ENCODE assay signal across 19 cellular contexts in genomic region chr18:76006151-76006550, GRCh38.
DNase-seq lines count a peak whose midpoint lies in the region; ATAC-seq, FAIRE-seq and TF ChIP-seq lines count a peak whose summit lies in the region.
"Had no signal": no experiment of that assay in that cellular context is flagged by ENCODE, and none has a peak within 500 bp of the region (broad histone marks: within the 10 kb centered on the region; RNA-seq: fewer than 3 reads in every experiment).

No MANE protein-coding gene starts in this region.

- H3K27ac ChIP-seq in GM23338 (ENCODE audit: low read depth) (no peak overlapping the region), Panc1 (ENCODE audit: low read length) (no peak overlapping the region), trophoblast cell (ENCODE audit: low read depth, low read length) (no peak overlapping the region), body of pancreas (no peak overlapping the region)
- H3K27ac ChIP-seq: SJCRH30 had no signal

- H3K4me1 ChIP-seq in GM23338 (ENCODE audit: insufficient read depth) (no peaks in the 10 kb centered on the region), Panc1 (ENCODE audit: control insufficient read depth, insufficient read depth, low read length) (no peaks in the 10 kb centered on the region), trophoblast cell (ENCODE audit: control insufficient read depth in 1 of 2, insufficient read depth in 2 of 2, low read length in 2 of 2) (no peaks in the 10 kb centered on the region), body of pancreas (peaks cover 6% of the 10 kb centered on the region)
- H3K4me1 ChIP-seq: SJCRH30 had no signal

- CTCF ChIA-PET in Panc1 (lab: Charles Lee): no interaction called here

- no peak overlapping the region for H2AK5ac ChIP-seq in trophoblast cell (ENCODE audit: low read length)

- no peak overlapping the region for H3K14ac ChIP-seq in trophoblast cell (ENCODE audit: low read length)

- no peak overlapping the region for H3K4me3 Mint-ChIP-seq in GM23338
- H3K4me3 Mint-ChIP-seq in naive thymus-derived CD8-positive, alpha-beta T cell: no peak overlapping the region
- H3K4me3 Mint-ChIP-seq: CD4-positive, CD25-positive, alpha-beta regulatory T cell; T-cell had no signal

- H3K36me3 ChIP-seq in GM23338 (ENCODE audit: insufficient read depth) (no peaks in the 10 kb centered on the region), Panc1 (ENCODE audit: control insufficient read depth, insufficient read depth, low read length) (no peaks in the 10 kb centered on the region), trophoblast cell (ENCODE audit: control insufficient read depth in 1 of 2, insufficient read depth in 2 of 2, low read length in 2 of 2) (no peaks in the 10 kb centered on the region), body of pancreas (replicated peaks in 1 of 2; ENCODE audit: insufficient read depth in 1 of 2, low read depth in 2 of 2) (no peaks in the 10 kb centered on the region)
- H3K36me3 ChIP-seq: SJCRH30 had no signal

- H2BK12ac ChIP-seq in trophoblast cell (ENCODE audit: low read length): no peak overlapping the region

- no peak overlapping the region for H3K27ac Mint-ChIP-seq in GM23338
- no peak overlapping the region for H3K27ac Mint-ChIP-seq in naive thymus-derived CD8-positive, alpha-beta T cell
- H3K27ac Mint-ChIP-seq: CD4-positive, CD25-positive, alpha-beta regulatory T cell; T-cell had no signal

- WGBS in trophoblast cell (ENCODE audit: extremely low coverage, insufficient coverage, insufficient read length): no CpG with 5 or more reads among the region's 10 CpGs
- 52 to 64% methylated on average over 10 of the region's 10 CpGs for WGBS in body of pancreas, 2 donors

- peak overlapping the region; percentile 54 for H3K9ac ChIP-seq in trophoblast cell (ENCODE audit: low read length)

- 0 out of 2 replicates have a peak, but pooled peaks cover 4% of the 10 kb centered on the region for H3K9me2 ChIP-seq in GM23338 (ENCODE audit: insufficient read depth)

- no peak for DNase-seq in D721Med (ENCODE audit: insufficient read length, low spot score)
- no peak for DNase-seq in GM23338 (ENCODE audit: low spot score)
- no peak for DNase-seq in Panc1 (ENCODE audit: low read depth, low spot score)
- no peak for DNase-seq in trophoblast cell
- no peak for DNase-seq in naive thymus-derived CD8-positive, alpha-beta T cell
- DNase-seq in NCI-H2107 (lab: John Stamatoyannopoulos, UW): no peak
- no peak for DNase-seq in body of pancreas
- DNase-seq: CD4-positive, CD25-positive, alpha-beta regulatory T cell; DND-41; NCI-H1694 treated with DMSO at 0.1 percent for 48 hours; NCI-H2171 treated with DMSO at 0.1 percent for 48 hours; NCI-H524 treated with DMSO at 0.1 percent for 48 hours; SJCRH30; T-cell had no signal

- no TSS peak for BruUV-seq in Panc1 (replicated peaks; lab: Mats Ljungman, UMichigan)

- no peak overlapping the region for H4K8ac ChIP-seq in trophoblast cell (ENCODE audit: low read depth, low read length)

- H4K91ac ChIP-seq in trophoblast cell (ENCODE audit: low read depth, low read length): no peak overlapping the region

- H4K12ac ChIP-seq in trophoblast cell (ENCODE audit: low read depth, low read length): no peak overlapping the region

- no peak overlapping the region for H2BK120ac ChIP-seq in trophoblast cell (ENCODE audit: insufficient read depth, low read length, poor library complexity)

- H3K4me2 ChIP-seq in GM23338: no peak overlapping the region
- no peak overlapping the region for H3K4me2 ChIP-seq in trophoblast cell (ENCODE audit: low read length)

- H2AFZ ChIP-seq in GM23338 (peak overlapping the region; percentile 28; the same call in 1 of the 2 replicates), trophoblast cell (ENCODE audit: insufficient read depth, low read length, poor library complexity) (no peak overlapping the region)

- no peaks in the 10 kb centered on the region for H3K36me3 Mint-ChIP-seq in GM23338 (ENCODE audit: low read depth)
- H3K36me3 Mint-ChIP-seq in naive thymus-derived CD8-positive, alpha-beta T cell: no peaks in the 10 kb centered on the region
- H3K36me3 Mint-ChIP-seq: CD4-positive, CD25-positive, alpha-beta regulatory T cell; T-cell had no signal

- ATAC-seq in GM23338 (no peak), Panc1 (peak; percentile 34; the same call in 1 of the 2 replicates), body of pancreas (no peak)
- no peak for ATAC-seq in naive thymus-derived CD8-positive, alpha-beta T cell
- ATAC-seq: GM12878, T-cell had no signal

- H3K18ac ChIP-seq in trophoblast cell (ENCODE audit: low read length): no peak overlapping the region

- no peak for TF ChIP-seq POLR2A in body of pancreas (IDR thresholded peaks at IDR 0.05)

- peaks cover 5% of the 10 kb centered on the region for H3K27me3 Mint-ChIP-seq in GM23338 (ENCODE audit: insufficient read depth, low read depth, poor library complexity)
- H3K27me3 Mint-ChIP-seq in naive thymus-derived CD8-positive, alpha-beta T cell: peaks cover 0 to 4% (median 2%) of the 10 kb centered on the region in 5 donors
- H3K27me3 Mint-ChIP-seq: CD4-positive, CD25-positive, alpha-beta regulatory T cell; IgD-negative memory B cell had no signal

- no peaks in the 10 kb centered on the region for H3F3A ChIP-seq in GM23338 (replicated peaks; ENCODE audit: low read depth)

- no peaks in the 10 kb centered on the region for H3K79me2 ChIP-seq in GM23338 (replicated peaks; ENCODE audit: insufficient read depth)
- H3K79me2 ChIP-seq in trophoblast cell (ENCODE audit: control insufficient read depth, insufficient read depth, low read length, poor library complexity): no peaks in the 10 kb centered on the region

- FAIRE-seq in D721Med (lab: Jason Lieb, UNC): peak; percentile 6
- FAIRE-seq: GM12878, GM18507, H54, RCC 7860 had no signal

- no peaks in the 10 kb centered on the region for H3K27me3 ChIP-seq in GM23338 (ENCODE audit: insufficient read depth)
- H3K27me3 ChIP-seq in Panc1 (ENCODE audit: control insufficient read depth, insufficient read depth, low read length): no peaks in the 10 kb centered on the region
- no peaks in the 10 kb centered on the region for H3K27me3 ChIP-seq in trophoblast cell (ENCODE audit: insufficient read depth, low read length)
- no peaks in the 10 kb centered on the region for H3K27me3 ChIP-seq in body of pancreas
- H3K27me3 ChIP-seq: SJCRH30 had no signal

- peaks cover 3% of the 10 kb centered on the region; the same call in 2 of the 3 replicates for H3K9me3 Mint-ChIP-seq in GM23338
- H3K9me3 Mint-ChIP-seq in naive thymus-derived CD8-positive, alpha-beta T cell: peaks cover 0 to 9% (median 0%) of the 10 kb centered on the region in 9 donors
- H3K9me3 Mint-ChIP-seq: T-cell had no signal

- H3K4me3 ChIP-seq in GM23338: no peak overlapping the region
- H3K4me3 ChIP-seq in Panc1 (ENCODE audit: low read depth in 2 of 2, low read length in 2 of 2): no peak overlapping the region
- no peak overlapping the region for H3K4me3 ChIP-seq in trophoblast cell (ENCODE audit: low read depth, low read length)
- no peak overlapping the region for H3K4me3 ChIP-seq in body of pancreas
- H3K4me3 ChIP-seq: GM12878, SJCRH30 had no signal

- H3K23ac ChIP-seq in trophoblast cell (ENCODE audit: low read length): no peak overlapping the region

- no peak overlapping the region for H3K4ac ChIP-seq in trophoblast cell (ENCODE audit: low read depth, low read length)

- no peaks in the 10 kb centered on the region for H3K79me1 ChIP-seq in trophoblast cell (ENCODE audit: low read length)

- H3K4me1 Mint-ChIP-seq in GM23338: no peaks in the 10 kb centered on the region
- no peaks in the 10 kb centered on the region for H3K4me1 Mint-ChIP-seq in naive thymus-derived CD8-positive, alpha-beta T cell
- H3K4me1 Mint-ChIP-seq: CD4-positive, CD25-positive, alpha-beta regulatory T cell; IgD-negative memory B cell; T-cell had no signal

- POLR2A ChIA-PET in Panc1 (lab: Charles Lee): no interaction called here
- POLR2A ChIA-PET in naive thymus-derived CD8-positive, alpha-beta T cell (lab: Charles Lee): no interaction called here

- TF ChIP-seq CTCF in D721Med (IDR thresholded peaks at IDR 0.05; ENCODE audit: insufficient read depth, missing control alignments): no peak
- no peak for TF ChIP-seq CTCF in GM23338 (conservative IDR thresholded peaks at IDR 0.05; ENCODE audit: low read depth in 2 of 2)
- no peak for TF ChIP-seq CTCF in Panc1 (IDR thresholded peaks at IDR 0.05)
- no peak for TF ChIP-seq CTCF in body of pancreas (IDR thresholded peaks at IDR 0.05)

- in situ Hi-C loops in Panc1 (cut with HindIII; ENCODE audit: low pct_unique_long_range_greater_than_20kb, low sequenced_read_pairs): no loop called here

- no peaks in the 10 kb centered on the region for H4K20me1 ChIP-seq in GM23338 (replicated peaks; ENCODE audit: insufficient read depth)

- H2BK5ac ChIP-seq in trophoblast cell (ENCODE audit: low read depth, low read length, poor library complexity): no peak overlapping the region

- intact Hi-C loops in Panc1 (cut with micrococcal nuclease; ENCODE audit: unreplicated experiment): no loop called here
- intact Hi-C loops in body of pancreas (cut with DNase I): no loop called here

- H3K9me3 ChIP-seq in Panc1 (ENCODE audit: control insufficient read depth, insufficient read depth, low read depth, low read length) (no peaks in the 10 kb centered on the region), trophoblast cell (ENCODE audit: insufficient read depth, low read depth, low read length) (peaks cover 3% of the 10 kb centered on the region), body of pancreas (no peaks in the 10 kb centered on the region)
- H3K9me3 ChIP-seq: SJCRH30 had no signal

TF ChIP-seq in GM23338, 12 proteins besides CTCF, POLR2A, EP300 and RAD21:
- TF ChIP-seq JUNB (IDR thresholded peaks at IDR 0.05; ENCODE audit: unreplicated experiment) (no peak), ZNF114 (CRISPR knock-in tag; IDR thresholded peaks at IDR 0.05) (no peak)
TF ChIP-seq in GM23338: peak in this region for 0.
